Comparison of ENCODE assay signal across 23 cellular contexts in the genomic region with DNA sequence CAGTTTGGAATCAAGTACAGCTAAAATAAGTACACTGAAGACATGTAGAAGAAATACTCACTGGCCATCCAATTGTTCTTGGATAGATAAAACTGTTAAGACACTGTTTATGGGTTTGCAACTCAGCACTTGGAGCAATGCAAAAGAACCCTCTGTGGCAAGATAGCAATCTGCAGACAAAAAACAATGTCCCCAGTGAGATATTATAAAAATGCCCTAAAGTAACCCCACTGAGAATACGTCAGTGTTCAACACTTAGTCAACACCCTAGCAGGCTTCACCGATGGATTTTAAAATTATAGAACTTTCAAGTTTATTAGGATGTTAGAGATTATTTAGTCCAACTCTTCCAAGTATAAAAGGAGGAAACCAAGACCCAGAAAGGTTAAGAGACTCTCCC. TPM values are rescaled to one million over a fixed set of nuclear protein-coding genes. Genes with fewer than 3 reads are reported as not detected.
DNase-seq lines count a peak whose midpoint lies in the region; ATAC-seq and TF ChIP-seq lines count a peak whose summit lies in the region.
"Had no signal": no experiment of that assay in that cellular context is flagged by ENCODE, and none has a peak within 500 bp of the region (broad histone marks: within the 10 kb centered on the region; RNA-seq: fewer than 3 reads in every experiment).

No MANE protein-coding gene starts in this region.

- H3K27me3 ChIP-seq in osteoblast (ENCODE audit: insufficient read depth, low read length) = peaks cover 3% of the 10 kb centered on the region
- H3K27me3 ChIP-seq: MG63 had no signal

- H2AFZ ChIP-seq in osteoblast (ENCODE audit: low read length) = no peak overlapping the region
- H2AFZ ChIP-seq: PC-9 had no signal

- TF ChIP-seq CTCF in fibroblast of villous mesenchyme (IDR thresholded peaks at IDR 0.05; ENCODE audit: insufficient read depth, low read depth, low read length) (no peak), osteoblast (IDR thresholded peaks at IDR 0.05; ENCODE audit: extremely low read depth, low read depth, low read length) (no peak)

- H3K4me1 ChIP-seq in osteoblast (ENCODE audit: insufficient read depth, low read length) = no peaks in the 10 kb centered on the region

- H4K20me1 ChIP-seq in osteoblast (ENCODE audit: insufficient read depth, low read length) = no peaks in the 10 kb centered on the region
- H4K20me1 ChIP-seq: BLaER1 treated with 17β-estradiol and CSF1 and Interleukin-3, amounts not matched to agents 10 nM and 100 nM had no signal

- no peaks in the 10 kb centered on the region for H3K9me3 ChIP-seq in osteoblast (ENCODE audit: low read depth, low read length)
- H3K9me3 ChIP-seq: MG63 had no signal

- DNase-seq in COLO829 (ENCODE audit: low spot score) (peak; percentile 2), fibroblast of villous mesenchyme (ENCODE audit: low read depth) (peak; percentile 5), osteoblast (ENCODE audit: insufficient read length, low spot score, missing footprints) (peak; percentile 48), NCI-H1092 (lab: John Stamatoyannopoulos, UW) (no peak)
- DNase-seq: CD4-positive, alpha-beta T cell; COR-L47; DMS53; KBM-7; MG63; NCI-H1417; NCI-H1694; NCI-H2029 treated with DMSO at 0.1 percent for 48 hours; NCI-H526 treated with DMSO at 0.1 percent for 48 hours; PC-9 had no signal

- no peaks in the 10 kb centered on the region for H3K36me3 ChIP-seq in osteoblast (ENCODE audit: insufficient read depth, low read length)
- H3K36me3 ChIP-seq: BLaER1 treated with 17β-estradiol and CSF1 and Interleukin-3, amounts not matched to agents 10 nM and 100 nM; MG63 had no signal

- no peaks in the 10 kb centered on the region for H3K79me2 ChIP-seq in osteoblast (ENCODE audit: insufficient read depth, low read length)

- no peak overlapping the region for H3K4me2 ChIP-seq in osteoblast (ENCODE audit: insufficient read depth, low read length)
- H3K4me2 ChIP-seq: BLaER1 treated with 17β-estradiol and CSF1 and Interleukin-3, amounts not matched to agents 10 nM and 100 nM; PC-9 had no signal

- no peak overlapping the region for H3K4me3 ChIP-seq in fibroblast of villous mesenchyme (ENCODE audit: low read depth, low read length)
- no peak overlapping the region for H3K4me3 ChIP-seq in osteoblast (ENCODE audit: insufficient read depth, low read length)
- H3K4me3 ChIP-seq: BLaER1 treated with 17β-estradiol and CSF1 and Interleukin-3, amounts not matched to agents 10 nM and 100 nM; MG63; PC-9 had no signal

- H3K27ac ChIP-seq in angular gyrus (ENCODE audit: low read depth, low read length) = peak overlapping the region; percentile 68
- H3K27ac ChIP-seq in osteoblast (ENCODE audit: low read depth, low read length) = no peak overlapping the region
- H3K27ac ChIP-seq: BLaER1 treated with 17β-estradiol and CSF1 and Interleukin-3, amounts not matched to agents 10 nM and 100 nM; PC-9 had no signal

- ATAC-seq in HG03045 (IDR thresholded peaks at IDR 0.05; ENCODE audit: unreplicated experiment) (no peak), HG02678 (IDR thresholded peaks at IDR 0.05; ENCODE audit: unreplicated experiment) (no peak), HG02973 (IDR thresholded peaks at IDR 0.05; ENCODE audit: unreplicated experiment) (no peak)
- ATAC-seq: Right ventricle myocardium inferior had no signal

RNA-seq across cellular contexts. Expression of gene NDP, which starts 47.5 kb away (rescaled TPM):
- under 0.01 TPM in 1 of 2 replicates, not detected in the other for total RNA-seq in fibroblast of villous mesenchyme
- 0.36 and 0.59 TPM in 2 replicates for total RNA-seq in osteoblast
- total RNA-seq: CD4-positive, alpha-beta T cell; G401; NCI-H460; PC-9; Right ventricle myocardium inferior; SK-MEL-5 had no signal
